Comparison of ENCODE assay signal across 1 cellular context in genomic region chr1:206430031-206430983, GRCh38.
TF ChIP-seq lines count a peak whose summit lies in the region.

No MANE protein-coding gene starts in this region.

TF ChIP-seq in WTC11, 78 proteins besides CTCF, POLR2A, EP300 and RAD21 (continued from another document):
- no peak for TF ChIP-seq AFF4 (CRISPR knock-in tag; IDR thresholded peaks at IDR 0.05; ENCODE audit: borderline replicate concordance)
